ENCODE assay signal across 9 cellular contexts in the genomic region with DNA sequence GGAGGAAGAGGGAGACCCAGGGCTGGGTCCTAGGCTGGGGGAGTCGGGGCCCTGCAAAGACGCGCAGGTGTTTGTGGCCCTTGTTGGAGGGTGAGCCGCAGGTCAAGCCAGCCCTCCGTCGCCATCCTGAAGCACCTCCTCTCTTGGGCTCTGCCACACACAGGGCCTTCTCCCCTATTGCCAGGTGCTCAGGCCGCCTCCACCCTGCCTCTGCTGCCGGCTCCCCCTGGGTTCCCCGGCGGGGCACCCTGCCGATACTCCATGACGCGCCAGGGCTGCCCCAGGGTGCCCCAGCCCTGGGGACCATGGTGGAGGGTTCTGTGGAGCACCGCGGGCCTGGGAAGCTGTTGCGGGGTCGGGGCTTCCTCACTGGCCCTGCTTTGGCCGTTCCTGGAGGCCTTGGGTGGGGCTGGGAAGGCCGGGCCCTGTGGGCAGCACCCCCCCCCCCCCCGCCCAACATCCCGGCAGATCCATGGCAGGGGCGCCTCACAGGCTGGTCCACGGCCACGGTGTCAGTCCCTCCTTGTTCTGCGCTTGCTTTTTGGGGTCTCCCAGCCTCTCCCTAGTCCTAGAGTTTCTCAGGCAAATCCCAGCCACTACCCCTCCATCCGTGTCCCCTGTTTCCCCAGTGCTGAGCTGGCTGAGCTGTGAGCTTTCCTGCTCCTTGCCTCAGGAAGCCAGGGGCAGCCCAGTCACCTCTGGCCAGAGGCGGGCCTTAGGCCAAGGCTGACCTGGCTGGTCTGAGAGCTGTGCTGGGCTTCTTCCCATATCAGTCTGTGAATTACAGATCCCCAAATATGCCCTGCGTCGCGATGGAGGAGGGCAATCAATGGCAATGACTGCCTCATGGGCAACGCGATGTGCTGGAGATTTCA. TPM values are rescaled to one million over a fixed set of nuclear protein-coding genes. Genes with fewer than 3 reads are reported as not detected.
DNase-seq lines count a peak whose midpoint lies in the region; ATAC-seq and TF ChIP-seq lines count a peak whose summit lies in the region.
"Had no signal": no experiment of that assay in that cellular context is flagged by ENCODE, and none has a peak within 500 bp of the region (broad histone marks: within the 10 kb centered on the region; RNA-seq: fewer than 3 reads in every experiment).

No MANE protein-coding gene starts in this region.

- H3K4me1 ChIP-seq in iPS-15b (ENCODE audit: control insufficient read depth, insufficient read depth, low read length), result peaks cover 4% of the 10 kb centered on the region

- H3K9me3 Mint-ChIP-seq in T-helper 1 cell treated with Interleukin-12 subunit alpha and Interleukin-12 subunit beta and Interleukin-4 antibody, amounts not matched to agents 30 μg/mL and 1 μg/mL, for 36 hours, result no peaks in the 10 kb centered on the region
- no peaks in the 10 kb centered on the region for H3K9me3 Mint-ChIP-seq in activated B cell treated with CpG ODN at 0.5 μM for 24 hours
- no peaks in the 10 kb centered on the region for H3K9me3 Mint-ChIP-seq in stimulated activated memory B cell treated with anti-CD40 and anti-IgM and Interleukin-4, amounts not matched to agents 10 μg/mL and 1 μg/mL and 100 μg/mL, for 72 hours

- DNase-seq in T-helper 1 cell (no peak), activated B cell treated with CpG ODN at 0.5 μM for 24 hours (no peak), DMS53 (lab: John Stamatoyannopoulos, UW) (no peak), SIG-M5 (lab: John Stamatoyannopoulos, UW) (no peak)
- DNase-seq: 8988T had no signal

- no peak overlapping the region for H3K9ac ChIP-seq in iPS-15b (ENCODE audit: low read depth, low read length)

- intact Hi-C loops in activated B cell treated with CpG ODN at 0.5 μM for 24 hours (cut with micrococcal nuclease), result loop anchor here (1.0 kb wide), 1 partner anchor 9 kb away; no protein-coding TSS in a partner anchor

- H3K4me1 Mint-ChIP-seq in T-helper 1 cell treated with Interleukin-12 subunit alpha and Interleukin-12 subunit beta and Interleukin-4 antibody, amounts not matched to agents 30 μg/mL and 1 μg/mL, for 36 hours (ENCODE audit: low read depth), result peaks cover 42% of the 10 kb centered on the region
- H3K4me1 Mint-ChIP-seq in activated B cell treated with CpG ODN at 0.5 μM for 24 hours, result peaks cover 61% of the 10 kb centered on the region
- peaks cover 66% of the 10 kb centered on the region for H3K4me1 Mint-ChIP-seq in stimulated activated memory B cell treated with anti-CD40 and anti-IgM and Interleukin-4, amounts not matched to agents 10 μg/mL and 1 μg/mL and 100 μg/mL, for 72 hours

- POLR2A ChIA-PET in activated B cell treated with CpG ODN at 0.5 μM for 24 hours (lab: Charles Lee), result interaction anchor here (0.7 to 7.8 kb wide), 7 partner anchors 11 to 130 kb away, joined by 4 to 154 read pairs (median 5); no protein-coding TSS in a partner anchor

- ATAC-seq in activated B cell treated with CpG ODN at 0.5 μM for 24 hours (ENCODE audit: low read depth), result no peak
- no peak for ATAC-seq in stimulated activated memory B cell treated with anti-CD40 and anti-IgM and Interleukin-4, amounts not matched to agents 10 μg/mL and 1 μg/mL and 100 μg/mL, for 72 hours
- ATAC-seq in HG02623 (IDR thresholded peaks at IDR 0.05; ENCODE audit: unreplicated experiment), result no peak

- no peaks in the 10 kb centered on the region for H3K9me3 ChIP-seq in iPS-15b (ENCODE audit: control insufficient read depth, insufficient read depth, low read length)

- H3K27ac Mint-ChIP-seq in T-helper 1 cell treated with Interleukin-12 subunit alpha and Interleukin-12 subunit beta and Interleukin-4 antibody, amounts not matched to agents 30 μg/mL and 1 μg/mL, for 36 hours, result peak overlapping the region; percentile 76
- peak overlapping the region; percentile 89 for H3K27ac Mint-ChIP-seq in activated B cell treated with CpG ODN at 0.5 μM for 24 hours
- H3K27ac Mint-ChIP-seq in stimulated activated memory B cell treated with anti-CD40 and anti-IgM and Interleukin-4, amounts not matched to agents 10 μg/mL and 1 μg/mL and 100 μg/mL, for 72 hours, result peak overlapping the region; percentile 92

- CTCF ChIA-PET in activated B cell treated with CpG ODN at 0.5 μM for 24 hours (lab: Charles Lee), result interaction anchor here (0.7 to 5.2 kb wide), 11 partner anchors 10 to 104 kb away, joined by 3 to 58 read pairs (median 5); no protein-coding TSS in a partner anchor

- TF ChIP-seq CTCF in activated B cell treated with CpG ODN at 0.5 μM for 24 hours (IDR thresholded peaks at IDR 0.05), result no peak

- no peaks in the 10 kb centered on the region for H3K36me3 ChIP-seq in iPS-15b (ENCODE audit: control insufficient read depth, insufficient read depth, low read length)

- peaks cover 14% of the 10 kb centered on the region for H3K27me3 ChIP-seq in iPS-15b (ENCODE audit: control insufficient read depth, insufficient read depth, low read length)

- peaks cover 10% of the 10 kb centered on the region for H3K27me3 Mint-ChIP-seq in T-helper 1 cell treated with Interleukin-12 subunit alpha and Interleukin-12 subunit beta and Interleukin-4 antibody, amounts not matched to agents 30 μg/mL and 1 μg/mL, for 36 hours (ENCODE audit: low read depth)
- no peaks in the 10 kb centered on the region for H3K27me3 Mint-ChIP-seq in activated B cell treated with CpG ODN at 0.5 μM for 24 hours
- no peaks in the 10 kb centered on the region for H3K27me3 Mint-ChIP-seq in stimulated activated memory B cell treated with anti-CD40 and anti-IgM and Interleukin-4, amounts not matched to agents 10 μg/mL and 1 μg/mL and 100 μg/mL, for 72 hours

- peak overlapping the region; percentile 55 for H3K4me3 ChIP-seq in iPS-15b (ENCODE audit: low read depth, low read length)

- peak overlapping the region; percentile 68 for H3K4me3 Mint-ChIP-seq in T-helper 1 cell treated with Interleukin-12 subunit alpha and Interleukin-12 subunit beta and Interleukin-4 antibody, amounts not matched to agents 30 μg/mL and 1 μg/mL, for 36 hours
- peak overlapping the region; percentile 83 for H3K4me3 Mint-ChIP-seq in activated B cell treated with CpG ODN at 0.5 μM for 24 hours
- peak overlapping the region; percentile 74 for H3K4me3 Mint-ChIP-seq in stimulated activated memory B cell treated with anti-CD40 and anti-IgM and Interleukin-4, amounts not matched to agents 10 μg/mL and 1 μg/mL and 100 μg/mL, for 72 hours

- H3K36me3 Mint-ChIP-seq in T-helper 1 cell treated with Interleukin-12 subunit alpha and Interleukin-12 subunit beta and Interleukin-4 antibody, amounts not matched to agents 30 μg/mL and 1 μg/mL, for 36 hours (ENCODE audit: low read depth), result peaks cover 6% of the 10 kb centered on the region
- no peaks in the 10 kb centered on the region for H3K36me3 Mint-ChIP-seq in activated B cell treated with CpG ODN at 0.5 μM for 24 hours (ENCODE audit: low read depth)
- H3K36me3 Mint-ChIP-seq in stimulated activated memory B cell treated with anti-CD40 and anti-IgM and Interleukin-4, amounts not matched to agents 10 μg/mL and 1 μg/mL and 100 μg/mL, for 72 hours, result no peaks in the 10 kb centered on the region

RNA-seq across cellular contexts. Expression of a gene that starts 2.3 kb away (rescaled TPM):
- total RNA-seq in activated B cell treated with CpG ODN at 0.5 μM for 24 hours, result 35.7 and 35.8 TPM in 2 replicates
